In the genomic region with DNA sequence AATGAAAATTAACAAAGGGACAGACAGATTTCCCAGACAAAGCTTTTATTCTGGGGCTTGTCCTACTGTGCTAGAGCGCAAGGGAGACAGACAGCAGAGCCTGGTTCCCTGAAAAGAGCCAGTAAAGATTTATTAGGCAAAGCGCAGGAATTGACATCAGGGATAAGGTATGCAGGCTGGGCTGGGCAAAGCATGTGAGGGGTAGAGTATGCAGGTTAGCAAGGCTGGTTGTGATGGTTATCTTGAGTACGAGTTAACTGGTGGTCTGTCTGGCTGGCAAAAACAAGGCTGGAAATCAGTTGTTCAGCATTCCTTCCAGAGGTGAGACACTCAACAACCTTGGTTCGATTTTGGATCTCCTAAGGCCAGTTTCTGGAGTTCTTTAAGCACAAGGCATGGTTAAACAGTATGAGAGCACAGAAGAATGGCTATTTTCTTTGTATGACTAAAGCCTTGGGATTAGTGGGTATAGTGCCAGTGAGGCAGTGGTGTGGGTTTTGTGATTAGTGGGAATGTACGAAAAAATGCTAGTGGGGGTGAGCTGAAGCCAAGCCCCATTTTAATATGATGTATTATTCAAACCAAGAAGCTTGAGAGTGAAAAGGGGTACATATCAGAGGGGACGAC, we compare ENCODE assay signal across 14 cellular contexts. TPM values are rescaled to one million over a fixed set of nuclear protein-coding genes. Genes with fewer than 3 reads are reported as not detected.
DNase-seq lines count a peak whose midpoint lies in the region; FAIRE-seq and TF ChIP-seq lines count a peak whose summit lies in the region.
"Had no signal": no experiment of that assay in that cellular context is flagged by ENCODE, and none has a peak within 500 bp of the region (broad histone marks: within the 10 kb centered on the region; RNA-seq: fewer than 3 reads in every experiment).

No MANE protein-coding gene starts in this region.

- H2AFZ ChIP-seq in mammary epithelial cell (ENCODE audit: low read depth, low read length): no peak overlapping the region

- DNase-seq in mammary epithelial cell: peak; percentile 52
- no peak for DNase-seq in breast epithelium (ENCODE audit: low spot score in 2 of 2)
- peak; percentile 32 for DNase-seq in brain microvascular endothelial cell
- DNase-seq in kidney tubule cell (ENCODE audit: low spot score): peak; percentile 88
- DNase-seq in urothelium cell line (ENCODE audit: low spot score): peak; percentile 21
- DNase-seq in mesenteric fat pad (ENCODE audit: low spot score): no peak
- no peak for DNase-seq in ovary
- no peak for DNase-seq in superior temporal gyrus (ENCODE audit: extremely low spot score)
- DNase-seq: activated naive CD8-positive, alpha-beta T cell treated with anti-CD3 and anti-CD28 coated beads, Interleukin-2, amount 50 U/mL, for 24 hours; effector CD4-positive, alpha-beta T cell; heart right ventricle; thyroid gland had no signal

- peaks cover 96% of the 10 kb centered on the region for H3K79me2 ChIP-seq in mammary epithelial cell (ENCODE audit: insufficient read depth, low read length)

- H3K36me3 ChIP-seq in mammary epithelial cell (ENCODE audit: insufficient read depth, low read length) (no peaks in the 10 kb centered on the region), breast epithelium (no peaks in the 10 kb centered on the region), brain microvascular endothelial cell (replicated peaks) (no peaks in the 10 kb centered on the region), ovary (no peaks in the 10 kb centered on the region)
- H3K36me3 ChIP-seq: heart right ventricle, thyroid gland had no signal

- peak overlapping the region; percentile 2 for H3K4me2 ChIP-seq in mammary epithelial cell (ENCODE audit: insufficient read depth, low read depth, low read length)

- TF ChIP-seq POLR2A in breast epithelium (IDR thresholded peaks at IDR 0.05) (no peak), ovary (IDR thresholded peaks at IDR 0.05) (no peak)

- in situ Hi-C loops in mammary epithelial cell (cut with MboI; ENCODE audit: low sequenced_read_pairs in 2 of 2) (no loop called here), brain microvascular endothelial cell (cut with HindIII; ENCODE audit: low pct_ligation_motif_present, low sequenced_read_pairs) (no loop called here)

- no peak for FAIRE-seq in urothelium cell line (lab: Jason Lieb, UNC)

- intact Hi-C loops in mammary epithelial cell (cut with micrococcal nuclease) (no loop called here), breast epithelium (cut with DNase I; ENCODE audit: low total_unique reads) (no loop called here), ovary (cut with DNase I) (no loop called here)

- H3K27ac ChIP-seq in mammary epithelial cell (ENCODE audit: insufficient read depth, low read depth, low read length) (peak overlapping the region; percentile 20), breast epithelium (no peak overlapping the region), brain microvascular endothelial cell (peak overlapping the region; percentile 7), ovary (no peak overlapping the region)
- H3K27ac ChIP-seq: 22Rv1, thyroid gland had no signal

- peaks cover 12% of the 10 kb centered on the region for H3K4me1 ChIP-seq in mammary epithelial cell (ENCODE audit: insufficient read depth, low read length)
- H3K4me1 ChIP-seq in breast epithelium: no peaks in the 10 kb centered on the region
- H3K4me1 ChIP-seq in ovary (ENCODE audit: insufficient read depth): peaks cover 6% of the 10 kb centered on the region

- CTCF ChIA-PET in mammary epithelial cell (lab: Charles Lee; ENCODE audit: low non-redundant PET): no interaction called here

- TF ChIP-seq CTCF in mammary epithelial cell (conservative IDR thresholded peaks at IDR 0.05 in 1 of 2, IDR thresholded peaks at IDR 0.05 in 1 of 2; ENCODE audit: extremely low read depth in 1 of 2, insufficient read depth in 1 of 2, low read depth in 1 of 2, low read length in 2 of 2): no peak
- TF ChIP-seq CTCF in breast epithelium (IDR thresholded peaks at IDR 0.05): no peak
- TF ChIP-seq CTCF in brain microvascular endothelial cell (IDR thresholded peaks at IDR 0.05; ENCODE audit: low read depth, low read length, missing control alignments): no peak
- TF ChIP-seq CTCF in ovary (IDR thresholded peaks at IDR 0.05): no peak

- no peaks in the 10 kb centered on the region for H3K27me3 ChIP-seq in mammary epithelial cell (ENCODE audit: insufficient read depth, low read length)
- H3K27me3 ChIP-seq in breast epithelium: no peaks in the 10 kb centered on the region
- H3K27me3 ChIP-seq in brain microvascular endothelial cell (replicated peaks): no peaks in the 10 kb centered on the region
- H3K27me3 ChIP-seq in ovary: no peaks in the 10 kb centered on the region
- H3K27me3 ChIP-seq: heart right ventricle, thyroid gland had no signal

- 64% methylated on average over 6 of the region's 6 CpGs for WGBS in mammary epithelial cell (ENCODE audit: low coverage, missing lambda C conversion rate)
- WGBS in ovary, 3 donors: 84 to 86% (median 86%) methylated on average over 6 of the region's 6 CpGs

- TF ChIP-seq EP300 in ovary (IDR thresholded peaks at IDR 0.05): no peak

- dilution Hi-C loops in mammary epithelial cell (cut with HindIII; ENCODE audit: low sequenced_read_pairs): no loop called here

- H4K20me1 ChIP-seq in mammary epithelial cell (ENCODE audit: insufficient read depth, low read length): no peaks in the 10 kb centered on the region

- H3K4me3 ChIP-seq in mammary epithelial cell (replicated peaks in 1 of 3; ENCODE audit: insufficient read depth in 1 of 3, low read depth in 2 of 3, low read length in 3 of 3): no peak overlapping the region
- no peak overlapping the region for H3K4me3 ChIP-seq in breast epithelium
- no peak overlapping the region for H3K4me3 ChIP-seq in brain microvascular endothelial cell (ENCODE audit: low read depth, low read length)
- H3K4me3 ChIP-seq in ovary: no peak overlapping the region
- H3K4me3 ChIP-seq: heart right ventricle, thyroid gland had no signal

- BruUV-seq in mammary epithelial cell (replicated peaks; lab: Mats Ljungman, UMichigan): no TSS peak

- H3K9me3 ChIP-seq in mammary epithelial cell (replicated peaks; ENCODE audit: insufficient read depth, low read length) (no peaks in the 10 kb centered on the region), breast epithelium (no peaks in the 10 kb centered on the region), ovary (no peaks in the 10 kb centered on the region)
- H3K9me3 ChIP-seq: heart right ventricle, thyroid gland had no signal

- no peak overlapping the region for H3K9ac ChIP-seq in mammary epithelial cell (ENCODE audit: insufficient read depth, low read length)

RNA-seq across cellular contexts. Expression of gene BTBD7, which starts 30.9 kb away (rescaled TPM):
- total RNA-seq in mammary epithelial cell: 10 to 100 TPM; 41.0 to 56.6 TPM
- 24.2 TPM for polyA plus RNA-seq in mammary epithelial cell
- 45.8 TPM for polyA minus RNA-seq in mammary epithelial cell
- total RNA-seq in breast epithelium: 10 to 100 TPM; 19.7 to 32.8 (median 26.5) TPM
- total RNA-seq in mesenteric fat pad: 29.6 TPM
- total RNA-seq in ovary: 10 to 100 TPM; 19.6 to 42.2 (median 39.9) TPM
- polyA plus RNA-seq in ovary: 10 to 100 TPM; 10.9 to 21.0 TPM

RNA-seq across cellular contexts. Expression of gene COX8C, which starts 45.0 kb away (rescaled TPM):
- total RNA-seq in mammary epithelial cell (not detected), breast epithelium (not detected), mesenteric fat pad (not detected), ovary (not detected)
- polyA plus RNA-seq in mammary epithelial cell (not detected), ovary (under 1 TPM in 1 of 2 donors, not detected in 1; 0.51 TPM)
- polyA minus RNA-seq in mammary epithelial cell: not detected
- total RNA-seq: skeletal muscle tissue, thyroid gland had no signal
- polyA plus RNA-seq: heart right ventricle had no signal

Comparison
In these comparisons a context has a peak if more than half of its experiments do, and no peak if none do; other contexts are left out.
1. DNase-seq: peak in mammary epithelial cell (single experiment), brain microvascular endothelial cell (single experiment), kidney tubule cell (single experiment) and urothelium cell line (single experiment); none in breast epithelium (0 of 2), mesenteric fat pad (single experiment), ovary (0 of 5) and superior temporal gyrus (single experiment).
2. H3K27ac ChIP-seq: peak in mammary epithelial cell (single experiment) and brain microvascular endothelial cell (single experiment); none in breast epithelium (0 of 2) and ovary (0 of 2).